ENCODE assay signal across 11 cellular contexts in genomic region chr10:35208536-35208935, GRCh38.
DNase-seq lines count a peak whose midpoint lies in the region; ATAC-seq and TF ChIP-seq lines count a peak whose summit lies in the region.
"Had no signal": no experiment of that assay in that cellular context is flagged by ENCODE, and none has a peak within 500 bp of the region (broad histone marks: within the 10 kb centered on the region; RNA-seq: fewer than 3 reads in every experiment).

No MANE protein-coding gene starts in this region.

- ATAC-seq in HG02623 (IDR thresholded peaks at IDR 0.05; ENCODE audit: unreplicated experiment) = peak; percentile 79
- ATAC-seq in WTC11 = no peak
- ATAC-seq in psoas muscle = peak; percentile 91 to 95 (median 94)
- no peak for ATAC-seq in body of pancreas

- H3K36me3 Mint-ChIP-seq in WTC11 = no peaks in the 10 kb centered on the region

- CTCF ChIA-PET in WTC11 (lab: Charles Lee) = interaction anchor here (0.8 to 6.5 kb wide), 3 partner anchors 12 to 82 kb away, joined by 3 to 64 read pairs (median 3); partner anchors contain the start of gene CREM

- no peaks in the 10 kb centered on the region for H3K27me3 Mint-ChIP-seq in WTC11 (ENCODE audit: low read depth)

- H3K4me1 ChIP-seq in psoas muscle = peaks cover 30% of the 10 kb centered on the region
- no peaks in the 10 kb centered on the region for H3K4me1 ChIP-seq in body of pancreas
- H3K4me1 ChIP-seq: colonic mucosa had no signal

- H3K27ac ChIP-seq in psoas muscle (peak overlapping the region; percentile 88), body of pancreas (no peak overlapping the region)
- H3K27ac ChIP-seq: 22Rv1, colonic mucosa had no signal

- peaks cover 54% of the 10 kb centered on the region for H3K4me1 Mint-ChIP-seq in WTC11

- H3K9me3 ChIP-seq in psoas muscle (no peaks in the 10 kb centered on the region), body of pancreas (no peaks in the 10 kb centered on the region)
- H3K9me3 ChIP-seq: colonic mucosa had no signal

- WGBS in psoas muscle, 3 donors = 18 to 46% (median 31%) methylated on average over 5 of the region's 5 CpGs
- WGBS in body of pancreas, 2 donors = 89 to 98% methylated on average over 5 of the region's 5 CpGs

- TF ChIP-seq CTCF in WTC11 (IDR thresholded peaks at IDR 0.05) (no peak), psoas muscle (IDR thresholded peaks at IDR 0.05) (no peak), body of pancreas (IDR thresholded peaks at IDR 0.05) (no peak)

- peak overlapping the region; percentile 62; the same call in 1 of the 2 replicates for H3K27ac Mint-ChIP-seq in WTC11

- H3K36me3 ChIP-seq in psoas muscle (ENCODE audit: insufficient read depth in 1 of 2, low read depth in 1 of 2) (peaks cover 5 to 12% of the 10 kb centered on the region in 2 donors), body of pancreas (replicated peaks in 1 of 2; ENCODE audit: insufficient read depth in 1 of 2, low read depth in 2 of 2) (no peaks in the 10 kb centered on the region)
- H3K36me3 ChIP-seq: colonic mucosa had no signal

- POLR2A ChIA-PET in WTC11 (lab: Charles Lee) = no interaction called here

- H3K27me3 ChIP-seq in psoas muscle (ENCODE audit: insufficient read depth in 3 of 3, low read length in 2 of 3) (no peaks in the 10 kb centered on the region), body of pancreas (no peaks in the 10 kb centered on the region)
- H3K27me3 ChIP-seq: colonic mucosa had no signal

- DNase-seq in NK-92 treated with Interleukin-12 subunit alpha and Interleukin-12 subunit beta, amount 100 ng/mL, for 24 hours (lab: John Stamatoyannopoulos, UW) = peak; percentile 22
- DNase-seq in NK-92 (lab: John Stamatoyannopoulos, UW; ENCODE audit: unreplicated experiment) = no peak
- no peak for DNase-seq in WTC11 (ENCODE audit: low spot score)
- peak; percentile 45 to 66 for DNase-seq in psoas muscle
- DNase-seq in body of pancreas = no peak
- DNase-seq in SIG-M5 (lab: John Stamatoyannopoulos, UW) = no peak
- no peak for DNase-seq in NCI-H2029 treated with DMSO at 0.1 percent for 48 hours (lab: John Stamatoyannopoulos, UW)
- DNase-seq: colonic mucosa, mammary epithelial cell had no signal

- no peaks in the 10 kb centered on the region for H3K9me3 Mint-ChIP-seq in WTC11

- peak overlapping the region; percentile 49 for H3K4me3 ChIP-seq in psoas muscle
- no peak overlapping the region for H3K4me3 ChIP-seq in body of pancreas
- H3K4me3 ChIP-seq: colonic mucosa had no signal

- no peak for TF ChIP-seq POLR2A in body of pancreas (IDR thresholded peaks at IDR 0.05)

- no peak overlapping the region for H3K4me3 Mint-ChIP-seq in WTC11

- intact Hi-C loops in psoas muscle (cut with DNase I) (no loop called here), body of pancreas (cut with DNase I) (no loop called here)

TF ChIP-seq in WTC11, 78 proteins besides CTCF, POLR2A, EP300 and RAD21:
- no peak for TF ChIP-seq NFE2L1 (CRISPR knock-in tag; IDR thresholded peaks at IDR 0.05)
- no peak for TF ChIP-seq GRHL2 (CRISPR knock-in tag; IDR thresholded peaks at IDR 0.05; ENCODE audit: insufficient replicate concordance, severe bottlenecking)
- no peak for TF ChIP-seq ZNF425 (CRISPR knock-in tag; conservative IDR thresholded peaks at IDR 0.05)
- no peak for TF ChIP-seq MXD4 (CRISPR knock-in tag; IDR thresholded peaks at IDR 0.05; ENCODE audit: borderline replicate concordance)

Comparison
In these comparisons a context has a peak if more than half of its experiments do, and no peak if none do; other contexts are left out.
1. DNase-seq: peak in NK-92 treated with Interleukin-12 subunit alpha and Interleukin-12 subunit beta, amount 100 ng/mL, for 24 hours (single experiment) and psoas muscle (2 of 2); none in NK-92 (single experiment), WTC11 (single experiment), body of pancreas (0 of 4), SIG-M5 (single experiment) and NCI-H2029 treated with DMSO at 0.1 percent for 48 hours (single experiment).
2. ATAC-seq: peak in HG02623 (single experiment) and psoas muscle (4 of 4); none in WTC11 (single experiment) and body of pancreas (single experiment).